ENCODE assay signal across 15 cellular contexts in the genomic region with DNA sequence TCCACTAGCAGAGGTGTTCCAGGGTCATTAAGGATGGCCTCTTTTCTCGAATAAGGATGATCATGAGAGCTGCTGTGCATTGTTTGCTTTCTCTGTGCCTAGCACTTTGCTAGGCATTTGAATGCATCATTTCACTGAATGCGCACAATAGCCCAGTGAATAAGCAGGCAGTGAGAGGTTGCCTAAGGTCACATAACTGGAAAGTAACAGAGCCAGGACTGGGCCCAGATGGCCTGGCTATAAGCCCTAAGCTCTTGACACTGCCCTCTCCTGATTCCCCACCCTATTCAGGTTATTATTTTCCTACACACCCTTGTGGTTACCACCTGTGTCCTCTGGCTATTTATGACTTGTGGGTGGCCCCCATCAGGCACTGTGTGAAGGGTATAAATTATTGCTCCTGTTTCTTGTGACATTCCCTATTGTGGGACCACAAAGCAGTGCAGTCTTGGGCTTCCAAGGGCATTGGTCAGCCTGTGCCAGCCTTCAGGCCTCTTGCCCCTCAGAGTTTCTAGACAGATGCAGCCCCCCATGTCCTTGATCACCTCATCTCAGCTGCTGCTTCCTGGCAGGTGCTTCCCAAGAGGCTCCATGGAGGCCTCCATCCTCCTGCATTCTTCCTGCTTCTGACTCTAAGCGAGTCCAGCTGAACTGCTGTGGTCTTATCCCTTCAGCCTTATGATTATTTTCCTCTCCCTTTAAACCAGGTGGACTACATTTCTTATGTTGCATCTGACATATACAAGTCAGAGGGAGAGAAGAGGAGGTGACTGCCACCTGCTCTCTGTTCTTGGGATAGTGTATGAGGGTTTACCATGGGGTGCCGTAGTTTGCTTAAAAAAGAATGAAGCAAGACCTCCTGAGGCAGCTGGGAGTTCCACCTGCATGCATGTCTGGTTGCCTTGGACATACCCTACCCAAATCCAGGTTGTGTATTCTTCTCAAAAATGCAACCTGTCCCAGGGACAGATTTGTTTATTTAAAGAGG. TPM values are rescaled to one million over a fixed set of nuclear protein-coding genes. Genes with fewer than 3 reads are reported as not detected.
A peak's percentile ranks its signal among the peaks of the same experiment; 100 is the strongest.
DNase-seq lines count a peak whose midpoint lies in the region; TF ChIP-seq lines count a peak whose summit lies in the region.
"Had no signal": no experiment of that assay in that cellular context is flagged by ENCODE, and none has a peak within 500 bp of the region (broad histone marks: within the 10 kb centered on the region; RNA-seq: fewer than 3 reads in every experiment).

No MANE protein-coding gene starts in this region.

- H3K9me3 ChIP-seq in MM.1S (replicated peaks; ENCODE audit: insufficient read depth, low read length) = no peaks in the 10 kb centered on the region

- CTCF ChIA-PET in HEK293T (lab: Yijun Ruan, JAX) (no interaction called here), RWPE1 (lab: Yijun Ruan, JAX) (interaction anchor here (0.6 to 0.7 kb wide), 2 partner anchors 168 to 782 kb away, joined by 3 read pairs; no protein-coding TSS in a partner anchor)

- no peak overlapping the region for H3K4me3 ChIP-seq in MM.1S (ENCODE audit: low read length)
- H3K4me3 ChIP-seq: transverse colon had no signal

- peak overlapping the region; percentile 45 for H3K4me2 ChIP-seq in MM.1S (ENCODE audit: low read depth, low read length)

- H3K9me2 ChIP-seq in MM.1S (replicated peaks; ENCODE audit: insufficient read depth, low read length) = no peaks in the 10 kb centered on the region

- H3K36me3 ChIP-seq in MM.1S (replicated peaks; ENCODE audit: insufficient read depth, low read length) = no peaks in the 10 kb centered on the region

- H3K27me3 ChIP-seq in MM.1S (replicated peaks; ENCODE audit: insufficient read depth, low read length) = no peaks in the 10 kb centered on the region
- H3K27me3 ChIP-seq: transverse colon had no signal

- no peaks in the 10 kb centered on the region for H4K20me1 ChIP-seq in MM.1S (ENCODE audit: insufficient read depth, low read length)

- H3K4me1 ChIP-seq in MM.1S (ENCODE audit: low read length) = peaks cover 24% of the 10 kb centered on the region

- DNase-seq in A172 (ENCODE audit: low spot score) = peak; percentile 35
- DNase-seq in MM.1S = peak; percentile 52
- peak; percentile 61 to 71 for DNase-seq in dermis microvascular lymphatic vessel endothelial cell (ENCODE audit: low read depth in 2 of 2)
- peak; percentile 92 for DNase-seq in medulla oblongata (ENCODE audit: extremely low spot score)
- no peak for DNase-seq in HEK293T (ENCODE audit: extremely low spot score)
- no peak for DNase-seq in stimulated activated naive CD4-positive, alpha-beta T cell treated with Interleukin-2 at 50 U/mL for 16 hours (lab: John Stamatoyannopoulos, UW)
- no peak for DNase-seq in GM10266 (ENCODE audit: extremely low spot score)
- no peak for DNase-seq in RWPE1 (ENCODE audit: low spot score)
- DNase-seq: EL, mesenchymal stem cell, NCI-H1092, transverse colon had no signal

- H3K27ac ChIP-seq in MM.1S (ENCODE audit: low read length) (peak overlapping the region; percentile 71; the same call in 1 of the 2 replicates), RWPE1 (no peak overlapping the region)
- H3K27ac ChIP-seq: HL-60, transverse colon had no signal

- TF ChIP-seq CTCF in MM.1S (IDR thresholded peaks at IDR 0.05; ENCODE audit: low read length) (peak; percentile 18; the same call in 1 of the 2 replicates), GM10266 (IDR thresholded peaks at IDR 0.05; ENCODE audit: control insufficient read depth, insufficient read depth, low read depth, missing control alignments) (no peak), RWPE1 (conservative IDR thresholded peaks at IDR 0.05; ENCODE audit: low read depth) (no peak)

- no peaks in the 10 kb centered on the region for H3K79me2 ChIP-seq in MM.1S (ENCODE audit: low read length)

- H3F3A ChIP-seq in MM.1S (ENCODE audit: insufficient read depth, low read length) = peaks cover 15% of the 10 kb centered on the region; the same call in 1 of the 2 replicates

- POLR2A ChIA-PET in HEK293T (lab: Yijun Ruan, JAX) (no interaction called here), RWPE1 (lab: Yijun Ruan, JAX; ENCODE audit: low non-redundant PET) (no interaction called here)

- H2AFZ ChIP-seq in MM.1S (ENCODE audit: low read length) = no peak overlapping the region

- H3K9ac ChIP-seq in MM.1S (ENCODE audit: low read length) = peak overlapping the region; percentile 33; the same call in 1 of the 2 replicates

TF ChIP-seq in HEK293T, 16 proteins besides CTCF, POLR2A, EP300 and RAD21:
- no peak for TF ChIP-seq ZNF384 (IDR thresholded peaks at IDR 0.05)
- TF ChIP-seq SP1 (IDR thresholded peaks at IDR 0.05) = no peak
- TF ChIP-seq NFRKB (IDR thresholded peaks at IDR 0.05) = no peak
- TF ChIP-seq L3MBTL2 (conservative IDR thresholded peaks at IDR 0.05) = no peak
- TF ChIP-seq SUZ12 (IDR thresholded peaks at IDR 0.05) = no peak
- no peak for TF ChIP-seq FOXA1 (IDR thresholded peaks at IDR 0.05)
TF ChIP-seq in HEK293T: peak in this region for 0.

RNA-seq across cellular contexts. Expression of gene ANGPTL2, which starts 47.6 kb away (rescaled TPM):
- total RNA-seq in A172 (2014; rRNA removed; shearing (Covaris generic)) = 0.17 and 0.43 TPM in 2 replicates
- total RNA-seq in dermis microvascular lymphatic vessel endothelial cell = 7.7 and 25.8 TPM in 2 replicates
- total RNA-seq: activated CD8-positive, alpha-beta memory T cell treated with anti-CD3 and anti-CD28 coated beads for 36 hours; T-helper 1 cell treated with Interleukin-12 subunit alpha and Interleukin-12 subunit beta and Interleukin-4 antibody, amounts not matched to agents 30 ng/mL and 1 ng/mL, for 36 hours had no signal

Comparison
In these comparisons a context has a peak if more than half of its experiments do, and no peak if none do; other contexts are left out.
1. DNase-seq: peak in A172 (single experiment), MM.1S (single experiment), dermis microvascular lymphatic vessel endothelial cell (2 of 2) and medulla oblongata (single experiment); none in HEK293T (single experiment), stimulated activated naive CD4-positive, alpha-beta T cell treated with Interleukin-2 at 50 U/mL for 16 hours (single experiment), GM10266 (single experiment) and RWPE1 (single experiment).